9 cellular contexts compared by ENCODE assay signal in genomic region chr21:43352568-43353281, GRCh38.
DNase-seq lines count a peak whose midpoint lies in the region; ATAC-seq and TF ChIP-seq lines count a peak whose summit lies in the region.
"Had no signal": no experiment of that assay in that cellular context is flagged by ENCODE, and none has a peak within 500 bp of the region (broad histone marks: within the 10 kb centered on the region; RNA-seq: fewer than 3 reads in every experiment).

No MANE protein-coding gene starts in this region.

- no peaks in the 10 kb centered on the region for H3K27me3 ChIP-seq in right atrium auricular region

- ATAC-seq in activated T-cell treated with anti-CD3 and anti-CD28 coated beads, Interleukin-2, amount 50 U/mL, for 4 hours: peak; percentile 66 to 81
- peak; percentile 66 for ATAC-seq in HG02981 (IDR thresholded peaks at IDR 0.05; ENCODE audit: unreplicated experiment)
- peak; percentile 62 for ATAC-seq in stimulated activated naive CD8-positive, alpha-beta T cell treated with anti-CD3 and anti-CD28 coated beads, Interleukin-15, Interleukin-2, amounts not matched to agents 100 U/mL and 50 U/mL, for 24 hours

- TF ChIP-seq CTCF in right atrium auricular region (IDR thresholded peaks at IDR 0.05) (no peak), RWPE1 (conservative IDR thresholded peaks at IDR 0.05; ENCODE audit: low read depth) (no peak)

- no peaks in the 10 kb centered on the region for H3K36me3 ChIP-seq in right atrium auricular region

- no peaks in the 10 kb centered on the region for H3K36me3 Mint-ChIP-seq in activated T-cell treated with anti-CD3 and anti-CD28 coated beads, Interleukin-2, amount 50 U/mL, for 4 hours (ENCODE audit: insufficient read depth)
- no peaks in the 10 kb centered on the region for H3K36me3 Mint-ChIP-seq in T-helper 2 cell treated with Interferon-gamma antibody and Interleukin-4, amounts not matched to agents 5 μg/mL and 100 μg/mL, for 36 hours (ENCODE audit: low read depth)

- no peak overlapping the region for H3K4me3 Mint-ChIP-seq in activated T-cell treated with anti-CD3 and anti-CD28 coated beads, Interleukin-2, amount 50 U/mL, for 4 hours
- no peak overlapping the region for H3K4me3 Mint-ChIP-seq in T-helper 2 cell treated with Interferon-gamma antibody and Interleukin-4, amounts not matched to agents 5 μg/mL and 100 μg/mL, for 36 hours

- H3K4me3 ChIP-seq in right atrium auricular region: no peak overlapping the region

- DNase-seq in activated T-cell treated with anti-CD3 and anti-CD28 coated beads, Interleukin-2, amount 50 U/mL, for 4 hours: no peak
- no peak for DNase-seq in activated T-cell treated with anti-CD3 and anti-CD28 coated beads, Interleukin-2, amount 50 U/mL, for 1 hour
- no peak for DNase-seq in T-helper 2 cell treated with Interferon-gamma antibody and Interleukin-4, amounts not matched to agents 5 μg/mL and 100 μg/mL, for 36 hours (ENCODE audit: low spot score)
- DNase-seq in stimulated activated naive CD8-positive, alpha-beta T cell treated with anti-CD3 and anti-CD28 coated beads, Interleukin-15, Interleukin-2, amounts not matched to agents 100 U/mL and 50 U/mL, for 24 hours: no peak
- DNase-seq in globus pallidus (ENCODE audit: low spot score) (no peak), right atrium auricular region (ENCODE audit: low spot score) (no peak), RWPE1 (ENCODE audit: low spot score) (no peak)

- no peaks in the 10 kb centered on the region for H3K9me3 Mint-ChIP-seq in activated T-cell treated with anti-CD3 and anti-CD28 coated beads, Interleukin-2, amount 50 U/mL, for 4 hours
- H3K9me3 Mint-ChIP-seq in T-helper 2 cell treated with Interferon-gamma antibody and Interleukin-4, amounts not matched to agents 5 μg/mL and 100 μg/mL, for 36 hours: no peaks in the 10 kb centered on the region

- no peaks in the 10 kb centered on the region for H3K9me3 ChIP-seq in right atrium auricular region

- H3K27me3 Mint-ChIP-seq in activated T-cell treated with anti-CD3 and anti-CD28 coated beads, Interleukin-2, amount 50 U/mL, for 4 hours (ENCODE audit: low read depth): no peaks in the 10 kb centered on the region
- no peaks in the 10 kb centered on the region for H3K27me3 Mint-ChIP-seq in T-helper 2 cell treated with Interferon-gamma antibody and Interleukin-4, amounts not matched to agents 5 μg/mL and 100 μg/mL, for 36 hours (ENCODE audit: low read depth)

- peaks cover 0 to 15% of the 10 kb centered on the region in 2 donors for H3K4me1 ChIP-seq in right atrium auricular region
- H3K4me1 ChIP-seq: parathyroid adenoma had no signal

- POLR2A ChIA-PET in RWPE1 (lab: Yijun Ruan, JAX; ENCODE audit: low non-redundant PET): no interaction called here

- H3K27ac ChIP-seq in right atrium auricular region (no peak overlapping the region), RWPE1 (no peak overlapping the region)
- H3K27ac ChIP-seq: parathyroid adenoma had no signal

- H3K27ac Mint-ChIP-seq in T-helper 2 cell treated with Interferon-gamma antibody and Interleukin-4, amounts not matched to agents 5 μg/mL and 100 μg/mL, for 36 hours: peak overlapping the region; percentile 84

- CTCF ChIA-PET in RWPE1 (lab: Yijun Ruan, JAX): interaction anchor here (0.6 kb wide), 1 partner anchor 13 kb away, joined by 4 read pairs; no protein-coding TSS in a partner anchor

- H3K4me1 Mint-ChIP-seq in activated T-cell treated with anti-CD3 and anti-CD28 coated beads, Interleukin-2, amount 50 U/mL, for 4 hours (ENCODE audit: low read depth): peaks cover 4% of the 10 kb centered on the region
- peaks cover 9% of the 10 kb centered on the region for H3K4me1 Mint-ChIP-seq in T-helper 2 cell treated with Interferon-gamma antibody and Interleukin-4, amounts not matched to agents 5 μg/mL and 100 μg/mL, for 36 hours (ENCODE audit: low read depth)
